ENCODE assay signal across 8 cellular contexts in the genomic region with DNA sequence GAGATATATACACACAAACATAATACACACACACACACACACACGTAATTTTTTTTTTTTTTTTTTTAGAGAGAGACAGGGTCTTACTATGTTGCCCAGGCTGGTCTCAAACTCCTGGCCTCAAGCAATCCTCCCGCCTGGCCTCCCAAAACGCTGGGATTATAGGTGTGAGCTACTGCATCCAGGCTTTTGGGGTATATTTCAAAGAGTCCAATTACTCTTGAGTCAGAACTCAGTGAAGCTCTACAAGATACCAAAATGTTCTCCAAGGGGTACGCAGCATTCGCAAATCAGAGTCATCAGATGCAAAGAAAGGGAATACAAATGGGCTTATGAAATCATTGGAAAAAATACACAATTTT. TPM values are rescaled to one million over a fixed set of nuclear protein-coding genes. Genes with fewer than 3 reads are reported as not detected.
DNase-seq lines count a peak whose midpoint lies in the region; ATAC-seq and TF ChIP-seq lines count a peak whose summit lies in the region.

No MANE protein-coding gene starts in this region.

- H3K27me3 ChIP-seq in ascending aorta (no peaks in the 10 kb centered on the region), neural progenitor cell (no peaks in the 10 kb centered on the region)

- H3K36me3 ChIP-seq in ascending aorta: no peaks in the 10 kb centered on the region
- H3K36me3 ChIP-seq in neural progenitor cell: no peaks in the 10 kb centered on the region

- H3K79me2 ChIP-seq in neural progenitor cell (ENCODE audit: low read depth): no peaks in the 10 kb centered on the region

- no peaks in the 10 kb centered on the region for H3K9me3 ChIP-seq in ascending aorta
- H3K9me3 ChIP-seq in neural progenitor cell (ENCODE audit: low read depth): no peaks in the 10 kb centered on the region

- peak overlapping the region; percentile 53 for H3K27ac Mint-ChIP-seq in neural progenitor cell

- TF ChIP-seq CTCF in ascending aorta (IDR thresholded peaks at IDR 0.05) (no peak), neural progenitor cell (IDR thresholded peaks at IDR 0.05) (no peak)

- H3K9me3 Mint-ChIP-seq in neural progenitor cell: no peaks in the 10 kb centered on the region

- H3K4me3 ChIP-seq in ascending aorta (no peak overlapping the region), neural progenitor cell (no peak overlapping the region)

- H3K4me3 Mint-ChIP-seq in neural progenitor cell: no peak overlapping the region

- H3F3A ChIP-seq in neural progenitor cell (ENCODE audit: low read depth): peaks cover 11% of the 10 kb centered on the region

- H2AFZ ChIP-seq in neural progenitor cell (replicated peaks): no peak overlapping the region

- intact Hi-C loops in ascending aorta (cut with DNase I): loop anchor here (5.0 kb wide), 1 partner anchor 110 kb away; no protein-coding TSS in a partner anchor

- H4K20me1 ChIP-seq in neural progenitor cell (ENCODE audit: low read depth): no peaks in the 10 kb centered on the region

- ATAC-seq in GM18511 (IDR thresholded peaks at IDR 0.05; ENCODE audit: unreplicated experiment) (peak; percentile 6), HG02870 (IDR thresholded peaks at IDR 0.05; ENCODE audit: unreplicated experiment) (peak; percentile 1)

- DNase-seq in ascending aorta (ENCODE audit: low spot score in 2 of 2) (no peak), neural progenitor cell (ENCODE audit: low spot score) (no peak), NK-92 (lab: John Stamatoyannopoulos, UW; ENCODE audit: unreplicated experiment) (no peak), NCI-H2107 (lab: John Stamatoyannopoulos, UW) (no peak), DMS53 (lab: John Stamatoyannopoulos, UW) (no peak), hippocampal formation (lab: John Stamatoyannopoulos, UW) (no peak)

- peaks cover 11% of the 10 kb centered on the region for H3K27me3 Mint-ChIP-seq in neural progenitor cell (ENCODE audit: insufficient read depth, low read depth)

- peaks cover 13 to 27% of the 10 kb centered on the region in 2 donors for H3K4me1 ChIP-seq in ascending aorta
- peaks cover 10% of the 10 kb centered on the region for H3K4me1 ChIP-seq in neural progenitor cell

- H3K4me2 ChIP-seq in neural progenitor cell: no peak overlapping the region

- H3K27ac ChIP-seq in ascending aorta (peak overlapping the region; percentile 86 to 91), neural progenitor cell (no peak overlapping the region)

- H3K4me1 Mint-ChIP-seq in neural progenitor cell: peaks cover 51% of the 10 kb centered on the region

- H3K36me3 Mint-ChIP-seq in neural progenitor cell: no peaks in the 10 kb centered on the region

- no peak overlapping the region for H3K9ac ChIP-seq in neural progenitor cell

RNA-seq across cellular contexts. Expression of gene PHLDA1, which starts 54.0 kb away (rescaled TPM):
- total RNA-seq in ascending aorta: 11.8 TPM
- total RNA-seq in neural progenitor cell (ENCODE audit: low replicate concordance): 1.1 and 1.2 TPM in 2 replicates
